In genomic region chr9:137007816-137008270, GRCh38 we compare ENCODE assay signal across 23 cellular contexts. TPM values are rescaled to one million over a fixed set of nuclear protein-coding genes. Genes with fewer than 3 reads are reported as not detected.
"Had no signal": no experiment of that assay in that cellular context is flagged by ENCODE, and none has a peak within 500 bp of the region (broad histone marks: within the 10 kb centered on the region; RNA-seq: fewer than 3 reads in every experiment).

No MANE protein-coding gene starts in this region.

- H3K9ac ChIP-seq: parathyroid adenoma had no signal

- ATAC-seq: activated naive CD8-positive, alpha-beta T cell treated with anti-CD3 and anti-CD28 coated beads, Interleukin-2, amount 50 U/mL, for 24 hours; activated T-helper 17 cell treated with anti-CD3 and anti-CD28 coated beads, Interleukin-2, amount 50 U/mL, for 72 hours; left colon; stimulated activated naive CD8-positive, alpha-beta T cell treated with anti-CD3 and anti-CD28 coated beads, Interleukin-15, amount 100 ng/mL, for 72 hours had no signal

- DNase-seq: activated CD4-positive, alpha-beta T cell treated with anti-CD3 and anti-CD28 coated beads for 1 hour; activated CD4-positive, alpha-beta T cell treated with anti-CD3 and anti-CD28 coated beads, Interleukin-2, amount 50 U/mL, for 4 hours; activated naive CD4-positive, alpha-beta T cell treated with Interleukin-2 at 50 U/mL for 16 hours; activated naive CD8-positive, alpha-beta T cell treated with anti-CD3 and anti-CD28 coated beads, Interleukin-2, amount 50 U/mL, for 24 hours; endodermal cell; heart right ventricle; left colon; naive B cell; stimulated activated CD4-positive, alpha-beta T cell treated with anti-CD3 and anti-CD28 coated beads, Interleukin-1b, Interleukin-23, amount 100 ng/mL, for 48 hours; stimulated activated naive CD8-positive, alpha-beta T cell treated with anti-CD3 and anti-CD28 coated beads, Interleukin-15, amount 100 ng/mL, for 72 hours had no signal

- H3K27ac ChIP-seq: ascending aorta, breast epithelium, heart right ventricle, neutrophil, parathyroid adenoma, testis had no signal

- H3K9me3 ChIP-seq: ascending aorta, neutrophil, testis had no signal

- H3K27me3 ChIP-seq: ascending aorta, breast epithelium, heart right ventricle, neutrophil, testis had no signal

- H3K36me3 ChIP-seq: breast epithelium had no signal

- H3K4me1 ChIP-seq: ascending aorta, breast epithelium, parathyroid adenoma had no signal

- H3K4me3 ChIP-seq: ascending aorta, breast epithelium, heart right ventricle, testis had no signal

RNA-seq across cellular contexts. Expression of gene CLIC3, which starts 11.5 kb away (rescaled TPM):
- total RNA-seq: dermis microvascular lymphatic vessel endothelial cell, frontal cortex, lung microvascular endothelial cell had no signal

RNA-seq across cellular contexts. Expression of gene FUT7, which starts 24.0 kb away (rescaled TPM):
- total RNA-seq: ascending aorta, breast epithelium, chondrocyte, dermis microvascular lymphatic vessel endothelial cell, endodermal cell, epithelial cell of proximal tubule, frontal cortex, left colon, lung microvascular endothelial cell, ureter had no signal

RNA-seq across cellular contexts. Expression of gene LCNL1, which starts 25.1 kb away (rescaled TPM):
- total RNA-seq: ascending aorta; dermis microvascular lymphatic vessel endothelial cell; epithelial cell of proximal tubule; lung microvascular endothelial cell; T-helper 1 cell treated with Interleukin-12 subunit alpha and Interleukin-12 subunit beta and Interleukin-4 antibody, amounts not matched to agents 30 ng/mL and 1 ng/mL, for 36 hours had no signal
